ENCODE assay signal across 21 cellular contexts in genomic region chr5:37638897-37639296, GRCh38.
"Had no signal": no experiment of that assay in that cellular context is flagged by ENCODE, and none has a peak within 500 bp of the region (broad histone marks: within the 10 kb centered on the region; RNA-seq: fewer than 3 reads in every experiment).

No MANE protein-coding gene starts in this region.

- H3K36me3 ChIP-seq: brain microvascular endothelial cell, gastroesophageal sphincter, heart right ventricle, left ventricle myocardium inferior, thoracic aorta, upper lobe of left lung had no signal

- H3K27me3 ChIP-seq: brain microvascular endothelial cell, gastroesophageal sphincter, heart right ventricle, upper lobe of left lung had no signal

- H3K27ac ChIP-seq: brain microvascular endothelial cell, coronary artery, gastroesophageal sphincter, heart right ventricle, left ventricle myocardium inferior, thoracic aorta, upper lobe of left lung had no signal

- H3K4me3 ChIP-seq: coronary artery, gastroesophageal sphincter, heart right ventricle, left ventricle myocardium inferior, thoracic aorta, upper lobe of left lung had no signal

- H3K4me1 ChIP-seq: gastroesophageal sphincter, heart right ventricle, left ventricle myocardium inferior, upper lobe of left lung had no signal

- DNase-seq: activated CD4-positive, alpha-beta memory T cell treated with anti-CD3 and anti-CD28 coated beads, Interleukin-2, amount 10 ng/mL, durations not matched to agents 7 days and 5 days; activated CD4-positive, alpha-beta T cell treated with anti-CD3 and anti-CD28 coated beads for 48 hours; activated CD4-positive, CD25-positive, alpha-beta regulatory T cell; activated naive CD4-positive, alpha-beta T cell treated with Interleukin-2 at 50 U/mL for 16 hours; activated naive CD8-positive, alpha-beta T cell treated with anti-CD3 and anti-CD28 coated beads, Interleukin-2, amount 10 ng/mL, durations not matched to agents 7 days and 5 days; activated T-cell treated with anti-CD3 and anti-CD28 coated beads, Interleukin-2, amount 50 U/mL, for 1 hour; brain microvascular endothelial cell; central memory CD4-positive, alpha-beta T cell; heart right ventricle; kidney glomerular epithelial cell; left ventricle myocardium inferior; mammary epithelial cell; nephron progenitor cell; occipital lobe; retina; stimulated activated naive B cell treated with anti-CD40 and anti-IgM and Interleukin-4, amounts not matched to agents 10 μg/mL and 1 μg/mL and 100 μg/mL, for 72 hours; upper lobe of left lung had no signal

- ATAC-seq: activated T-helper 17 cell treated with anti-CD3 and anti-CD28 coated beads, Interleukin-2, amount 50 U/mL, for 72 hours; gastroesophageal sphincter; heart right ventricle; stimulated activated naive B cell treated with anti-CD40 and anti-IgM and Interleukin-4, amounts not matched to agents 10 μg/mL and 1 μg/mL and 100 μg/mL, for 72 hours had no signal

- H3K9me3 ChIP-seq: gastroesophageal sphincter, thoracic aorta, upper lobe of left lung had no signal
